Comparison of ENCODE assay signal across 8 cellular contexts in genomic region chr6:139375239-139376053, GRCh38. TPM values are rescaled to one million over a fixed set of nuclear protein-coding genes. Genes with fewer than 3 reads are reported as not detected.
DNase-seq lines count a peak whose midpoint lies in the region; ATAC-seq and TF ChIP-seq lines count a peak whose summit lies in the region.

No MANE protein-coding gene starts in this region.

- intact Hi-C loops in ascending aorta (cut with DNase I), result loop anchor here (2.0 to 10.0 kb wide), 9 partner anchors 165 to 1609 kb away; no protein-coding TSS in a partner anchor

- ATAC-seq in GM18499 (IDR thresholded peaks at IDR 0.05; ENCODE audit: insufficient read depth, unreplicated experiment), result peak; percentile 42
- peak; percentile 48 for ATAC-seq in HG02938 (IDR thresholded peaks at IDR 0.05; ENCODE audit: unreplicated experiment)

- peaks cover 36% of the 10 kb centered on the region for H3K79me2 ChIP-seq in hepatocyte

- peaks cover 0 to 13% of the 10 kb centered on the region in 2 donors for H3K4me1 ChIP-seq in ascending aorta
- H3K4me1 ChIP-seq in hepatocyte (ENCODE audit: insufficient read depth), result peaks cover 13% of the 10 kb centered on the region

- H4K20me1 ChIP-seq in hepatocyte (ENCODE audit: insufficient read depth, poor library complexity, severe bottlenecking), result peaks cover 32% of the 10 kb centered on the region

- peak overlapping the region; percentile 80 for H3K4me2 ChIP-seq in hepatocyte

- peaks cover 0 to 14% of the 10 kb centered on the region in 2 donors for H3K36me3 ChIP-seq in ascending aorta
- no peaks in the 10 kb centered on the region for H3K36me3 ChIP-seq in hepatocyte (replicated peaks; ENCODE audit: insufficient read depth, low read depth)

- under 1% methylated on average over 44 of the region's 45 CpGs for WGBS in hepatocyte (ENCODE audit: low lambda C conversion rate, missing lambda C conversion rate)

- peak overlapping the region; percentile 69 to 75 for H3K4me3 ChIP-seq in ascending aorta
- H3K4me3 ChIP-seq in hepatocyte, result peak overlapping the region; percentile 41

- H3K27me3 ChIP-seq in ascending aorta (no peaks in the 10 kb centered on the region), hepatocyte (no peaks in the 10 kb centered on the region)

- H3K9me3 ChIP-seq in ascending aorta (no peaks in the 10 kb centered on the region), hepatocyte (ENCODE audit: low read depth) (no peaks in the 10 kb centered on the region)

- no peaks in the 10 kb centered on the region for H3K9me2 ChIP-seq in hepatocyte (replicated peaks; ENCODE audit: insufficient read depth)

- DNase-seq in NCI-H187 (lab: John Stamatoyannopoulos, UW) (peak; percentile 64 to 93), T-helper 2 cell (peak; percentile 61 to 98 (median 74)), ascending aorta (ENCODE audit: low spot score in 2 of 2) (peak; percentile 46 to 91), hepatocyte (ENCODE audit: low spot score) (peak; percentile 96), renal cortical epithelial cell (ENCODE audit: low read depth) (peak; percentile 98), HPDE6-E6E7 (ENCODE audit: extremely low spot score) (no peak)

- TF ChIP-seq CTCF in ascending aorta (IDR thresholded peaks at IDR 0.05), result peak in 1 of 3 experiments; percentile 20
- TF ChIP-seq CTCF in hepatocyte (IDR thresholded peaks at IDR 0.05; ENCODE audit: poor library complexity), result peak; percentile 43

- peak overlapping the region; percentile 92 to 93 for H3K27ac ChIP-seq in ascending aorta
- H3K27ac ChIP-seq in hepatocyte, result peak overlapping the region; percentile 97

- H2AFZ ChIP-seq in hepatocyte, result peak overlapping the region; percentile 75

RNA-seq across cellular contexts. Expression of gene CITED2, which starts 1.0 kb away (rescaled TPM):
- total RNA-seq in ascending aorta, result 147 TPM
- 262 and 292 TPM in 2 replicates for total RNA-seq in hepatocyte
- 78.5 and 97.6 TPM in 2 replicates for polyA plus RNA-seq in hepatocyte
- 55.7 and 151 TPM in 2 replicates for total RNA-seq in renal cortical epithelial cell
